In genomic region chr13:40331802-40332201, GRCh38 we compare ENCODE assay signal across 1 cellular context.
TF ChIP-seq lines count a peak whose summit lies in the region.

No MANE protein-coding gene starts in this region.

TF ChIP-seq in GM23338, 12 proteins besides CTCF, POLR2A, EP300 and RAD21 (continued from another document):
- TF ChIP-seq ETS1 (IDR thresholded peaks at IDR 0.05) (no peak), STAT1 (IDR thresholded peaks at IDR 0.05; ENCODE audit: unreplicated experiment) (no peak), ZNF114 (CRISPR knock-in tag; IDR thresholded peaks at IDR 0.05) (no peak), ZNF331 (CRISPR knock-in tag; IDR thresholded peaks at IDR 0.05; ENCODE audit: low read depth) (no peak), NANOG (IDR thresholded peaks at IDR 0.05; ENCODE audit: borderline replicate concordance) (no peak), EZH2phosphoT487 (IDR thresholded peaks at IDR 0.05; ENCODE audit: unreplicated experiment) (no peak), EZH2 (IDR thresholded peaks at IDR 0.05; ENCODE audit: low read depth, unreplicated experiment) (no peak)
TF ChIP-seq in GM23338: peak in this region for 0.
